ENCODE assay signal across 12 cellular contexts in genomic region chr20:43940518-43941225, GRCh38. TPM values are rescaled to one million over a fixed set of nuclear protein-coding genes. Genes with fewer than 3 reads are reported as not detected.
DNase-seq lines count a peak whose midpoint lies in the region; ATAC-seq and TF ChIP-seq lines count a peak whose summit lies in the region.
"Had no signal": no experiment of that assay in that cellular context is flagged by ENCODE, and none has a peak within 500 bp of the region (broad histone marks: within the 10 kb centered on the region; RNA-seq: fewer than 3 reads in every experiment).

No MANE protein-coding gene starts in this region.

- H3K4me3 ChIP-seq in KMS-11 (IDR thresholded peaks at IDR 0.05; ENCODE audit: insufficient read depth, low read depth, low read length): no peak overlapping the region
- no peak overlapping the region for H3K4me3 ChIP-seq in parathyroid adenoma (ENCODE audit: low read depth, low read length)

- H3K4me2 ChIP-seq in KMS-11: peak overlapping the region; percentile 64; the same call in 1 of the 2 replicates
- H3K4me2 ChIP-seq in parathyroid adenoma (ENCODE audit: low read length): no peak overlapping the region

- H3K79me2 ChIP-seq in KMS-11 (ENCODE audit: insufficient read depth, low read depth): peaks cover 93% of the 10 kb centered on the region
- H3K79me2 ChIP-seq in parathyroid adenoma: no peaks in the 10 kb centered on the region

- H2AFZ ChIP-seq in KMS-11 (ENCODE audit: low read depth) (no peak overlapping the region), parathyroid adenoma (no peak overlapping the region)

- H3K4me1 ChIP-seq in KMS-11 (ENCODE audit: low read depth, poor library complexity, severe bottlenecking) (peaks cover 100% of the 10 kb centered on the region), parathyroid adenoma (peaks cover 21% of the 10 kb centered on the region)

- no peak for DNase-seq in activated CD4-positive, CD25-positive, alpha-beta regulatory T cell treated with anti-CD3 and anti-CD28 coated beads, Interleukin-2, amount 50 U/mL, for 72 hours
- DNase-seq in RWPE1 (ENCODE audit: low spot score) (no peak), left colon (no peak), sciatic nerve (ENCODE audit: low spot score) (no peak)
- no peak for DNase-seq in stimulated activated CD4-positive, alpha-beta T cell treated with anti-CD3 and anti-CD28 coated beads, Interleukin-1b, Interleukin-23, amount 100 ng/mL, for 48 hours
- DNase-seq: activated gamma-delta T cell, DND-41, NCI-H1092 treated with DMSO at 0.1 percent for 48 hours, occipital lobe had no signal

- no peaks in the 10 kb centered on the region for H3K9me3 ChIP-seq in parathyroid adenoma (ENCODE audit: control insufficient read depth, low read length)

- ATAC-seq in activated CD4-positive, CD25-positive, alpha-beta regulatory T cell treated with anti-CD3 and anti-CD28 coated beads, Interleukin-2, amount 50 U/mL, for 24 hours: peak; percentile 62 to 82
- ATAC-seq in left colon: no peak
- ATAC-seq in sciatic nerve: no peak

- H3K27ac ChIP-seq in KMS-11: peak overlapping the region; percentile 95
- peak overlapping the region; percentile 80 for H3K27ac ChIP-seq in RWPE1
- H3K27ac ChIP-seq in parathyroid adenoma: peak overlapping the region; percentile 37

- H3K36me3 ChIP-seq in KMS-11 (ENCODE audit: insufficient read depth): no peaks in the 10 kb centered on the region
- no peaks in the 10 kb centered on the region for H3K36me3 ChIP-seq in parathyroid adenoma (ENCODE audit: control insufficient read depth, insufficient read depth, low read length)

- POLR2A ChIA-PET in RWPE1 (lab: Yijun Ruan, JAX; ENCODE audit: low non-redundant PET): no interaction called here

- CTCF ChIA-PET in RWPE1 (lab: Yijun Ruan, JAX): interaction anchor here (0.6 to 3.6 kb wide), 6 partner anchors 12 to 249 kb away, joined by 3 to 8 read pairs (median 4); no protein-coding TSS in a partner anchor

- no peak for TF ChIP-seq CTCF in KMS-11 (conservative IDR thresholded peaks at IDR 0.05; ENCODE audit: low read depth, low read length)
- no peak for TF ChIP-seq CTCF in RWPE1 (conservative IDR thresholded peaks at IDR 0.05; ENCODE audit: low read depth)
- no peak for TF ChIP-seq CTCF in parathyroid adenoma (IDR thresholded peaks at IDR 0.05)

- intact Hi-C loops in left colon (cut with DNase I, micrococcal nuclease) (no loop called here), sciatic nerve (cut with DNase I) (loop anchor here (1.0 kb wide), 1 partner anchor 42 kb away; no protein-coding TSS in a partner anchor)

- no peak overlapping the region; the same call in 1 of the 2 replicates for H3K9ac ChIP-seq in KMS-11
- H3K9ac ChIP-seq in parathyroid adenoma: no peak overlapping the region

- H4K20me1 ChIP-seq in KMS-11 (ENCODE audit: insufficient read depth): no peaks in the 10 kb centered on the region

- no peaks in the 10 kb centered on the region for H3K27me3 ChIP-seq in KMS-11 (ENCODE audit: insufficient read depth, low read depth)
- no peaks in the 10 kb centered on the region for H3K27me3 ChIP-seq in parathyroid adenoma (ENCODE audit: control insufficient read depth, insufficient read depth, low read length)

RNA-seq across cellular contexts. Expression of gene TOX2, which starts 26.0 kb away (rescaled TPM):
- 1 to 10 TPM; 3.0 to 3.4 TPM for total RNA-seq in left colon
- 2.1 TPM for total RNA-seq in sciatic nerve

Comparison
In these comparisons a context has a peak if more than half of its experiments do, and no peak if none do; other contexts are left out.
1. ATAC-seq: peak in activated CD4-positive, CD25-positive, alpha-beta regulatory T cell treated with anti-CD3 and anti-CD28 coated beads, Interleukin-2, amount 50 U/mL, for 24 hours (2 of 2); none in left colon (single experiment) and sciatic nerve (single experiment).
2. H3K27ac ChIP-seq: peak in every context shown above with its lines; median percentile 95 in KMS-11; 80 in RWPE1; 37 in parathyroid adenoma.